ENCODE assay signal across 1 cellular context in the genomic region with DNA sequence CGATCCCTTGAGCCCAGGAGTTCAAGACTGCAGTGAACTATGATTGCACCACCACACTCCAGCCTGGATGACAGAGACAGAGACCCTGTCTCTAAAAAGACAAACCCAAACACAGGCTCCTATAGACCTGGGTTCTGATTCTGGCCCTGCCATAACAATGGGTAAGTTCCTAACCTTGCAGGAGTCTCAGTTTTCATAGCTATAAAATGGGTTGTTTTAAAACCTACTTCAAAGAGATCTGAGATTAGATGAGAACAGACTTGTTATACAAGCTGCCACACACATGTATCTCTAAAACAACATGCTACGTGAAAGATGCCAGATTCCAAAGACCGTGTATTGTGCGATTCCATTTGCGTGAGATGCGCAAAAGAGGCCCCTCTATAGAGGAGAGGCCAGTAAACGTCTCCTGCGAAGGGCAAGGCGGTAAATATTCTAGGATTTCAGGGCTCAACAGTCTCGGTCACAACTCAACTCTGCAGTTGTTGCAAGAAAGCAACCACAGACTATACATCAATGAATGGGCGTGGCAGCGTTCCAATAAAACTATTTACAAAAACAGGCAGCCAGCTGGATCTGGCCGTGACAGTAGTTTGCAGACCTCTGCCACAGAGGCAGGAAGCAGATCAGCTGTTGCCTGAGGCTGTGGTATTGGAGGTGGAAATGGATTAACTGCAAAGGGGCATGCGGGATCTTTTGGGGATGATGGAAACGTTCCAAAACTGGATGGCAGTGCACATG.
TF ChIP-seq lines count a peak whose summit lies in the region.

No MANE protein-coding gene starts in this region.

TF ChIP-seq in HEK293, 187 proteins besides CTCF, POLR2A, EP300 and RAD21 (continued from another document):
- TF ChIP-seq, protein P1, sequence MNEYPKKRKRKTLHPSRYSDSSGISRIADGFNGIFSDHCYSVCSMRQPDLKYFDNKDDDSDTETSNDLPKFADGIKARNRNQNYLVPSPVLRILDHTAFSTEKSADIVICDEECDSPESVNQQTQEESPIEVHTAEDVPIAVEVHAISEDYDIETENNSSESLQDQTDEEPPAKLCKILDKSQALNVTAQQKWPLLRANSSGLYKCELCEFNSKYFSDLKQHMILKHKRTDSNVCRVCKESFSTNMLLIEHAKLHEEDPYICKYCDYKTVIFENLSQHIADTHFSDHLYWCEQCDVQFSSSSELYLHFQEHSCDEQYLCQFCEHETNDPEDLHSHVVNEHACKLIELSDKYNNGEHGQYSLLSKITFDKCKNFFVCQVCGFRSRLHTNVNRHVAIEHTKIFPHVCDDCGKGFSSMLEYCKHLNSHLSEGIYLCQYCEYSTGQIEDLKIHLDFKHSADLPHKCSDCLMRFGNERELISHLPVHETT (tag by site-specific recombination; IDR thresholded peaks at IDR 0.05): no peak
- TF ChIP-seq OSR2 (tag by site-specific recombination; IDR thresholded peaks at IDR 0.05): peak; percentile 81
- TF ChIP-seq ZXDB (tag by site-specific recombination; IDR thresholded peaks at IDR 0.05): no peak
- no peak for TF ChIP-seq OVOL3 (tag by site-specific recombination; IDR thresholded peaks at IDR 0.05)
- 0 out of 2 replicates have a peak, but pooled peaks have one; percentile 52 for TF ChIP-seq ZNF660 (tag by site-specific recombination; IDR thresholded peaks at IDR 0.05)
- peak; percentile 52 for TF ChIP-seq FEZF1 (tag by site-specific recombination; IDR thresholded peaks at IDR 0.05)
- TF ChIP-seq, protein P2, sequence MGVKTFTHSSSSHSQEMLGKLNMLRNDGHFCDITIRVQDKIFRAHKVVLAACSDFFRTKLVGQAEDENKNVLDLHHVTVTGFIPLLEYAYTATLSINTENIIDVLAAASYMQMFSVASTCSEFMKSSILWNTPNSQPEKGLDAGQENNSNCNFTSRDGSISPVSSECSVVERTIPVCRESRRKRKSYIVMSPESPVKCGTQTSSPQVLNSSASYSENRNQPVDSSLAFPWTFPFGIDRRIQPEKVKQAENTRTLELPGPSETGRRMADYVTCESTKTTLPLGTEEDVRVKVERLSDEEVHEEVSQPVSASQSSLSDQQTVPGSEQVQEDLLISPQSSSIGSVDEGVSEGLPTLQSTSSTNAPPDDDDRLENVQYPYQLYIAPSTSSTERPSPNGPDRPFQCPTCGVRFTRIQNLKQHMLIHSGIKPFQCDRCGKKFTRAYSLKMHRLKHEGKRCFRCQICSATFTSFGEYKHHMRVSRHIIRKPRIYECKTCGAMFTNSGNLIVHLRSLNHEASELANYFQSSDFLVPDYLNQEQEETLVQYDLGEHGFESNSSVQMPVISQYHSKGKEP (tag by site-specific recombination; IDR thresholded peaks at IDR 0.05): 0 out of 2 replicates have a peak, but pooled peaks have one; percentile 12
- no peak for TF ChIP-seq ZNF629 (tag by site-specific recombination; IDR thresholded peaks at IDR 0.05)
